ENCODE assay signal across 34 cellular contexts in genomic region chr5:137410234-137411010, GRCh38.
"Had no signal": no experiment of that assay in that cellular context is flagged by ENCODE, and none has a peak within 500 bp of the region (broad histone marks: within the 10 kb centered on the region; RNA-seq: fewer than 3 reads in every experiment).

No MANE protein-coding gene starts in this region.

- H3K4me3 ChIP-seq: MG63 had no signal

- H3K4me2 ChIP-seq: KMS-11 had no signal

- DNase-seq: Karpas-422, Kasumi-1, KG1, MG63, MM.1S, MV-4-11, NCI-H1048, NCI-H1092, NCI-H1092 treated with DMSO at 0.1 percent for 48 hours, NCI-H1105, NCI-H1105 treated with DMSO at 0.1 percent for 48 hours, NCI-H1417, NCI-H1417 treated with DMSO at 0.1 percent for 48 hours, NCI-H1436, NCI-H1436 treated with DMSO at 0.1 percent for 48 hours, NCI-H146, NCI-H1694, NCI-H1694 treated with DMSO at 0.1 percent for 48 hours, NCI-H187, NCI-H187 treated with DMSO at 0.1 percent for 48 hours, NCI-H1930, NCI-H2029, NCI-H2029 treated with DMSO at 0.1 percent for 48 hours, NCI-H2081, NCI-H2081 treated with DMSO at 0.1 percent for 48 hours, NCI-H2107, NCI-H2171, NCI-H2171 treated with DMSO at 0.1 percent for 48 hours, NCI-H2227 treated with DMSO at 0.1 percent for 48 hours, NCI-H226, NCI-H345, NCI-H446, NCI-H446 treated with DMSO at 0.1 percent for 48 hours had no signal

- H3K27me3 ChIP-seq: MG63 had no signal

- H3K27ac ChIP-seq: KMS-11 had no signal

- H3K9ac ChIP-seq: KMS-11 had no signal

- H3K9me3 ChIP-seq: MG63 had no signal
